ENCODE assay signal across 1 cellular context in genomic region chr16:71722801-71723536, GRCh38.
TF ChIP-seq lines count a peak whose summit lies in the region.

No MANE protein-coding gene starts in this region.

TF ChIP-seq in HepG2, 621 proteins besides CTCF, POLR2A, EP300 and RAD21 (continued from another document and continues in another):
- TF ChIP-seq ZNF263 (CRISPR knock-in tag; IDR thresholded peaks at IDR 0.05) (peak; percentile 69), ZNF143 (CRISPR knock-in tag; IDR thresholded peaks at IDR 0.05) (no peak; the same call in 1 of the 2 replicates), ZFP37 (CRISPR knock-in tag; IDR thresholded peaks at IDR 0.05; ENCODE audit: borderline replicate concordance) (no peak), ZKSCAN8 (CRISPR knock-in tag; IDR thresholded peaks at IDR 0.05; ENCODE audit: borderline replicate concordance) (no peak), MYNN (CRISPR knock-in tag; IDR thresholded peaks at IDR 0.05; ENCODE audit: low read depth) (no peak), RBM22 (optimal IDR thresholded peaks at IDR 0.05; ENCODE audit: low read length) (no peak), GZF1 (CRISPR knock-in tag; IDR thresholded peaks at IDR 0.05) (no peak), CREB1 (IDR thresholded peaks at IDR 0.05) (no peak), CREB1 (CRISPR knock-in tag; IDR thresholded peaks at IDR 0.05) (no peak), RELA (CRISPR knock-in tag; IDR thresholded peaks at IDR 0.05) (no peak; the same call in 1 of the 2 replicates), ZFAT (CRISPR knock-in tag; conservative IDR thresholded peaks at IDR 0.05) (peak; percentile 66; the same call in 1 of the 2 replicates), HNRNPL (IDR thresholded peaks at IDR 0.05; ENCODE audit: low read depth, low read length) (peak; percentile 79), ZNF746 (CRISPR knock-in tag; IDR thresholded peaks at IDR 0.05) (no peak), REPIN1 (CRISPR knock-in tag; IDR thresholded peaks at IDR 0.05; ENCODE audit: borderline replicate concordance, low read depth) (0 out of 2 replicates have a peak, but pooled peaks have one; percentile 25), MTF2 (CRISPR knock-in tag; IDR thresholded peaks at IDR 0.05; ENCODE audit: borderline replicate concordance) (no peak; the same call in 1 of the 2 replicates), GLI4 (CRISPR knock-in tag; IDR thresholded peaks at IDR 0.05; ENCODE audit: borderline replicate concordance) (0 out of 2 replicates have a peak, but pooled peaks have one; percentile 4), SCMH1 (CRISPR knock-in tag; IDR thresholded peaks at IDR 0.05; ENCODE audit: borderline replicate concordance) (no peak), ZNF205 (CRISPR knock-in tag; IDR thresholded peaks at IDR 0.05) (peak; percentile 68; the same call in 1 of the 2 replicates), RFXAP (CRISPR knock-in tag; IDR thresholded peaks at IDR 0.05; ENCODE audit: borderline replicate concordance) (0 out of 2 replicates have a peak, but pooled peaks have one; percentile 21), ZNF160 (CRISPR knock-in tag; IDR thresholded peaks at IDR 0.05) (0 out of 2 replicates have a peak, but pooled peaks have one; percentile 27), DR1 (CRISPR knock-in tag; IDR thresholded peaks at IDR 0.05) (no peak), HES4 (CRISPR knock-in tag; IDR thresholded peaks at IDR 0.05; ENCODE audit: borderline replicate concordance) (peak; percentile 62), ZNF3 (CRISPR knock-in tag; IDR thresholded peaks at IDR 0.05) (no peak), ZSCAN20 (CRISPR knock-in tag; IDR thresholded peaks at IDR 0.05; ENCODE audit: borderline replicate concordance) (0 out of 2 replicates have a peak, but pooled peaks have one; percentile 52), BRD4 (CRISPR knock-in tag; IDR thresholded peaks at IDR 0.05) (no peak), CCDC6 (CRISPR knock-in tag; IDR thresholded peaks at IDR 0.05) (peak; percentile 83; the same call in 1 of the 2 replicates), ZNF598 (CRISPR knock-in tag; IDR thresholded peaks at IDR 0.05; ENCODE audit: borderline replicate concordance) (peak; percentile 38; the same call in 1 of the 2 replicates), U2AF2 (IDR thresholded peaks at IDR 0.05; ENCODE audit: low read depth, low read length) (no peak), JUNB (CRISPR knock-in tag; IDR thresholded peaks at IDR 0.05; ENCODE audit: borderline replicate concordance) (no peak), ZNF770 (CRISPR knock-in tag; IDR thresholded peaks at IDR 0.05) (no peak), ZNF709 (CRISPR knock-in tag; IDR thresholded peaks at IDR 0.05) (peak; percentile 72; the same call in 1 of the 2 replicates), ZNF720 (CRISPR knock-in tag; IDR thresholded peaks at IDR 0.05) (no peak), EED (CRISPR knock-in tag; IDR thresholded peaks at IDR 0.05) (0 out of 2 replicates have a peak, but pooled peaks have one; percentile 29), ZNF792 (CRISPR knock-in tag; IDR thresholded peaks at IDR 0.05) (no peak), CCAR2 (optimal IDR thresholded peaks at IDR 0.05; ENCODE audit: low read depth, low read length) (no peak), ZBTB42 (CRISPR knock-in tag; IDR thresholded peaks at IDR 0.05) (no peak), DZIP1 (CRISPR knock-in tag; IDR thresholded peaks at IDR 0.05) (peak; percentile 96), CENPX (CRISPR knock-in tag; IDR thresholded peaks at IDR 0.05) (no peak), FOXO1 (CRISPR knock-in tag; IDR thresholded peaks at IDR 0.05) (no peak; the same call in 1 of the 2 replicates), ZNF562 (CRISPR knock-in tag; IDR thresholded peaks at IDR 0.05; ENCODE audit: borderline replicate concordance) (no peak), ZNF761 (CRISPR knock-in tag; conservative IDR thresholded peaks at IDR 0.05) (0 out of 2 replicates have a peak, but pooled peaks have one; percentile 61), PRMT3 (CRISPR knock-in tag; IDR thresholded peaks at IDR 0.05; ENCODE audit: borderline replicate concordance, low read depth) (no peak), PBX3 (CRISPR knock-in tag; IDR thresholded peaks at IDR 0.05; ENCODE audit: borderline replicate concordance) (no peak), TMF1 (CRISPR knock-in tag; IDR thresholded peaks at IDR 0.05; ENCODE audit: low read depth) (0 out of 2 replicates have a peak, but pooled peaks have one; percentile 27), ZNF337 (CRISPR knock-in tag; IDR thresholded peaks at IDR 0.05; ENCODE audit: borderline replicate concordance, low read depth) (no peak), KDM4B (CRISPR knock-in tag; IDR thresholded peaks at IDR 0.05) (0 out of 2 replicates have a peak, but pooled peaks have one; percentile 64), GTF3A (CRISPR knock-in tag; conservative IDR thresholded peaks at IDR 0.05) (0 out of 2 replicates have a peak, but pooled peaks have one; percentile 73), DNMT3B (CRISPR knock-in tag; conservative IDR thresholded peaks at IDR 0.05) (no peak), THYN1 (CRISPR knock-in tag; IDR thresholded peaks at IDR 0.05; ENCODE audit: borderline replicate concordance, low read depth) (no peak), ESRRA (CRISPR knock-in tag; IDR thresholded peaks at IDR 0.05; ENCODE audit: low read depth) (peak; percentile 68; the same call in 1 of the 2 replicates), ARID4A (CRISPR knock-in tag; IDR thresholded peaks at IDR 0.05; ENCODE audit: borderline replicate concordance) (peak; percentile 89), MED8 (CRISPR knock-in tag; IDR thresholded peaks at IDR 0.05; ENCODE audit: insufficient replicate concordance) (no peak), KDM1A (CRISPR knock-in tag; IDR thresholded peaks at IDR 0.05) (no peak), CBFB (CRISPR knock-in tag; IDR thresholded peaks at IDR 0.05) (no peak)
- TF ChIP-seq, protein P1, sequence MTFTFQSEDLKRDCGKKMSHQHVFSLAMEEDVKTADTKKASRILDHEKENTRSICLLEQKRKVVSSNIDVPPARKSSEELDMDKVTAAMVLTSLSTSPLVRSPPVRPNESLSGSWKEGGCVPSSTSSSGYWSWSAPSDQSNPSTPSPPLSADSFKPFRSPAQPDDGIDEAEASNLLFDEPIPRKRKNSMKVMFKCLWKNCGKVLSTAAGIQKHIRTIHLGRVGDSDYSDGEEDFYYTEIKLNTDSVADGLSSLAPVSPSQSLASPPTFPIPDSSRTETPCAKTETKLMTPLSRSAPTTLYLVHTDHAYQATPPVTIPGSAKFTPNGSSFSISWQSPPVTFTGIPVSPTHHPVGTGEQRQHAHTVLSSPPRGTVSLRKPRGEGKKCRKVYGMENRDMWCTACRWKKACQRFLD (CRISPR knock-in tag; IDR thresholded peaks at IDR 0.05; ENCODE audit: borderline replicate concordance) = no peak
- TF ChIP-seq, protein P2, sequence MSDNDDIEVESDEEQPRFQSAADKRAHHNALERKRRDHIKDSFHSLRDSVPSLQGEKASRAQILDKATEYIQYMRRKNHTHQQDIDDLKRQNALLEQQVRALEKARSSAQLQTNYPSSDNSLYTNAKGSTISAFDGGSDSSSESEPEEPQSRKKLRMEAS (IDR thresholded peaks at IDR 0.05) = peak; percentile 56; the same call in 1 of the 2 replicates
- TF ChIP-seq, protein P3, sequence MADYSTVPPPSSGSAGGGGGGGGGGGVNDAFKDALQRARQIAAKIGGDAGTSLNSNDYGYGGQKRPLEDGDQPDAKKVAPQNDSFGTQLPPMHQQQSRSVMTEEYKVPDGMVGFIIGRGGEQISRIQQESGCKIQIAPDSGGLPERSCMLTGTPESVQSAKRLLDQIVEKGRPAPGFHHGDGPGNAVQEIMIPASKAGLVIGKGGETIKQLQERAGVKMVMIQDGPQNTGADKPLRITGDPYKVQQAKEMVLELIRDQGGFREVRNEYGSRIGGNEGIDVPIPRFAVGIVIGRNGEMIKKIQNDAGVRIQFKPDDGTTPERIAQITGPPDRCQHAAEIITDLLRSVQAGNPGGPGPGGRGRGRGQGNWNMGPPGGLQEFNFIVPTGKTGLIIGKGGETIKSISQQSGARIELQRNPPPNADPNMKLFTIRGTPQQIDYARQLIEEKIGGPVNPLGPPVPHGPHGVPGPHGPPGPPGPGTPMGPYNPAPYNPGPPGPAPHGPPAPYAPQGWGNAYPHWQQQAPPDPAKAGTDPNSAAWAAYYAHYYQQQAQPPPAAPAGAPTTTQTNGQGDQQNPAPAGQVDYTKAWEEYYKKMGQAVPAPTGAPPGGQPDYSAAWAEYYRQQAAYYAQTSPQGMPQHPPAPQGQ (CRISPR knock-in tag; IDR thresholded peaks at IDR 0.05; ENCODE audit: borderline replicate concordance) = no peak
- TF ChIP-seq, protein P4, sequence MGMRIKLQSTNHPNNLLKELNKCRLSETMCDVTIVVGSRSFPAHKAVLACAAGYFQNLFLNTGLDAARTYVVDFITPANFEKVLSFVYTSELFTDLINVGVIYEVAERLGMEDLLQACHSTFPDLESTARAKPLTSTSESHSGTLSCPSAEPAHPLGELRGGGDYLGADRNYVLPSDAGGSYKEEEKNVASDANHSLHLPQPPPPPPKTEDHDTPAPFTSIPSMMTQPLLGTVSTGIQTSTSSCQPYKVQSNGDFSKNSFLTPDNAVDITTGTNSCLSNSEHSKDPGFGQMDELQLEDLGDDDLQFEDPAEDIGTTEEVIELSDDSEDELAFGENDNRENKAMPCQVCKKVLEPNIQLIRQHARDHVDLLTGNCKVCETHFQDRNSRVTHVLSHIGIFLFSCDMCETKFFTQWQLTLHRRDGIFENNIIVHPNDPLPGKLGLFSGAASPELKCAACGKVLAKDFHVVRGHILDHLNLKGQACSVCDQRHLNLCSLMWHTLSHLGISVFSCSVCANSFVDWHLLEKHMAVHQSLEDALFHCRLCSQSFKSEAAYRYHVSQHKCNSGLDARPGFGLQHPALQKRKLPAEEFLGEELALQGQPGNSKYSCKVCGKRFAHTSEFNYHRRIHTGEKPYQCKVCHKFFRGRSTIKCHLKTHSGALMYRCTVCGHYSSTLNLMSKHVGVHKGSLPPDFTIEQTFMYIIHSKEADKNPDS (CRISPR knock-in tag; IDR thresholded peaks at IDR 0.05) = no peak; the same call in 1 of the 2 replicates
